ENCODE assay signal across 9 cellular contexts in the genomic region with DNA sequence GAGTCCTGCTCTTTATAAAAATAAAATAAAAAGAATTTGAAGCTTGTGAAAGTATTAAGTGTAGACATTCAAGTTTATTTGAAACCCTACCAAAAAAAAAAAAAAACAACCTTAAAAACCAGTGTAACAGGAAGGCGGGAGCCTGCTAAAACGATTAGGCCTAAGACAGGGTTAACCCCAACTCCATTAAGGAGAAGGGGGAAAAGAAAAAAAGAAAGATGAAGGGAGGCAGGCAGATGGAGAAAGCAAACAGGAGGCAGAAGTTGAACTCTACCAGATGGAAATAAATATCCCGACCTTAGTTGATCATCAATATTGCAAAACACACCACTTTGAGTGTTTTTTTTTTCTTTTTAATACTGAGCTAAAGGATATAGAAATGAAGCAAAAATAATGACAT. TPM values are rescaled to one million over a fixed set of nuclear protein-coding genes. Genes with fewer than 3 reads are reported as not detected.
A peak's percentile ranks its signal among the peaks of the same experiment; 100 is the strongest.
DNase-seq lines count a peak whose midpoint lies in the region; ATAC-seq and TF ChIP-seq lines count a peak whose summit lies in the region.
"Had no signal": no experiment of that assay in that cellular context is flagged by ENCODE, and none has a peak within 500 bp of the region (broad histone marks: within the 10 kb centered on the region; RNA-seq: fewer than 3 reads in every experiment).

No MANE protein-coding gene starts in this region.

- H3K4me1 Mint-ChIP-seq in CD14-positive monocyte (peaks cover 26% of the 10 kb centered on the region), nephron progenitor cell (peaks cover 36% of the 10 kb centered on the region)

- peak overlapping the region in 1 of 2 donors; percentile 94 for H3K27ac ChIP-seq in coronary artery

- H3K27me3 Mint-ChIP-seq in CD14-positive monocyte (ENCODE audit: low read depth in 3 of 3) (peaks cover 0 to 4% (median 2%) of the 10 kb centered on the region in 3 donors), nephron progenitor cell (ENCODE audit: low read depth, poor library complexity) (peaks cover 10% of the 10 kb centered on the region)

- intact Hi-C loops in CD14-positive monocyte (cut with micrococcal nuclease): loop anchor here (2.0 to 10.0 kb wide), 8 partner anchors 88 to 780 kb away; a partner anchor contains a TSS

- TF ChIP-seq CTCF in CD14-positive monocyte (IDR thresholded peaks at IDR 0.05) (no peak), LNCaP clone FGC (IDR thresholded peaks at IDR 0.05; ENCODE audit: control insufficient read depth, extremely low read depth, insufficient read depth) (no peak), coronary artery (IDR thresholded peaks at IDR 0.05) (no peak), nephron progenitor cell (IDR thresholded peaks at IDR 0.05) (no peak)

- H3K4me3 Mint-ChIP-seq in CD14-positive monocyte (peak overlapping the region; percentile 98 to 99), nephron progenitor cell (peak overlapping the region; percentile 99)

- H3K4me3 ChIP-seq in LNCaP clone FGC (ENCODE audit: low read depth, low read length) (peak overlapping the region; percentile 62), coronary artery (peak overlapping the region; percentile 98)

- peak overlapping the region; percentile 96 to 99 (median 97) for H3K27ac Mint-ChIP-seq in CD14-positive monocyte
- peak overlapping the region; percentile 99 for H3K27ac Mint-ChIP-seq in nephron progenitor cell

- peaks cover 0 to 3% (median 0%) of the 10 kb centered on the region in 7 donors for H3K9me3 Mint-ChIP-seq in CD14-positive monocyte
- H3K9me3 Mint-ChIP-seq in nephron progenitor cell: no peaks in the 10 kb centered on the region

- H3K36me3 Mint-ChIP-seq in CD14-positive monocyte (peaks cover 34 to 36% of the 10 kb centered on the region in 2 donors), nephron progenitor cell (ENCODE audit: low read depth) (peaks cover 29% of the 10 kb centered on the region)

- no peak for ATAC-seq in HG03354 (IDR thresholded peaks at IDR 0.05; ENCODE audit: poor library complexity, severe bottlenecking, unreplicated experiment)

- DNase-seq in CD14-positive monocyte (ENCODE audit: low spot score): no peak
- no peak for DNase-seq in LNCaP clone FGC (ENCODE audit: low read depth)
- no peak for DNase-seq in coronary artery (ENCODE audit: low spot score)
- DNase-seq in nephron progenitor cell: no peak
- no peak for DNase-seq in activated effector memory CD4-positive, alpha-beta T cell treated with Interleukin-2 at 50 U/mL for 16 hours
- DNase-seq in Ammon's horn (ENCODE audit: low spot score): no peak
- no peak for DNase-seq in activated CD4-positive, alpha-beta T cell treated with anti-CD3 and anti-CD28 coated beads, Interleukin-2, amount 50 U/mL, for 1 hour
- DNase-seq: activated gamma-delta T cell treated with Interleukin-2 at 50 U/mL for 16 hours had no signal

RNA-seq across cellular contexts. Expression of a gene that starts 1.2 kb away (rescaled TPM):
- polyA plus RNA-seq in CD14-positive monocyte: 100 to 1,000 TPM; 189 to 192 TPM
